In genomic region chr4:185210102-185210981, GRCh38 we compare ENCODE assay signal across 8 cellular contexts. TPM values are rescaled to one million over a fixed set of nuclear protein-coding genes. Genes with fewer than 3 reads are reported as not detected.
DNase-seq lines count a peak whose midpoint lies in the region; ATAC-seq, FAIRE-seq and TF ChIP-seq lines count a peak whose summit lies in the region.

No MANE protein-coding gene starts in this region.

- FAIRE-seq in GM19239 (lab: Jason Lieb, UNC) (peak; percentile 72), bronchial epithelial cell (lab: Jason Lieb, UNC) (no peak)

- H3K27ac ChIP-seq in skeletal muscle tissue (ENCODE audit: low read depth, low read length): peak overlapping the region; percentile 49

- no peak for DNase-seq in BJ (ENCODE audit: low read depth)
- DNase-seq in GM19239 (ENCODE audit: insufficient read length, low spot score): no peak
- peak; percentile 42 for DNase-seq in T-helper 9 cell
- no peak for DNase-seq in bronchial epithelial cell (ENCODE audit: low read depth)
- peak; percentile 37 for DNase-seq in iPS-NIHi7 (ENCODE audit: extremely low spot score)

- ATAC-seq in HG03432 (IDR thresholded peaks at IDR 0.05; ENCODE audit: unreplicated experiment) (peak; percentile 17), HG03565 (IDR thresholded peaks at IDR 0.05; ENCODE audit: unreplicated experiment) (no peak)

- no peaks in the 10 kb centered on the region for H3K27me3 ChIP-seq in BJ (ENCODE audit: control insufficient read depth, insufficient read depth, low read length)
- no peaks in the 10 kb centered on the region for H3K27me3 ChIP-seq in bronchial epithelial cell (ENCODE audit: control insufficient read depth, insufficient read depth, low read length)
- H3K27me3 ChIP-seq in skeletal muscle tissue (ENCODE audit: control insufficient read depth in 3 of 3, insufficient read depth in 3 of 3, low read length in 3 of 3): no peaks in the 10 kb centered on the region

- peaks cover 10 to 22% (median 15%) of the 10 kb centered on the region in 3 donors for H3K4me1 ChIP-seq in skeletal muscle tissue (ENCODE audit: control insufficient read depth in 3 of 3, insufficient read depth in 3 of 3, low read length in 3 of 3)

- H3K9ac ChIP-seq in skeletal muscle tissue (ENCODE audit: low read depth in 1 of 3, low read length in 3 of 3): peak overlapping the region; percentile 51 to 87 (median 83)

- CTCF ChIA-PET in BJ (lab: Yijun Ruan, JAX): interaction anchor here (0.7 to 1.6 kb wide), 3 partner anchors 12 to 388 kb away, joined by 3 to 4 read pairs (median 3); partner anchors contain the start of gene ANKRD37

- no peaks in the 10 kb centered on the region for H3K9me3 ChIP-seq in skeletal muscle tissue (ENCODE audit: control insufficient read depth in 3 of 3, low read length in 3 of 3)

- H3K36me3 ChIP-seq in BJ (ENCODE audit: control insufficient read depth, insufficient read depth, low read length): no peaks in the 10 kb centered on the region
- no peaks in the 10 kb centered on the region for H3K36me3 ChIP-seq in bronchial epithelial cell (ENCODE audit: control insufficient read depth, insufficient read depth, low read length)
- H3K36me3 ChIP-seq in skeletal muscle tissue (ENCODE audit: control insufficient read depth in 3 of 3, insufficient read depth in 3 of 3, low read length in 3 of 3): no peaks in the 10 kb centered on the region

- no peak for TF ChIP-seq CTCF in BJ (IDR thresholded peaks at IDR 0.05; ENCODE audit: insufficient read depth, low read depth, low read length)
- no peak for TF ChIP-seq CTCF in bronchial epithelial cell (IDR thresholded peaks at IDR 0.05; ENCODE audit: insufficient read depth, low read length, severe bottlenecking)

- POLR2A ChIA-PET in BJ (lab: Charles Lee): interaction anchor here (0.6 to 1.1 kb wide), 2 partner anchors 9 to 244 kb away, joined by 3 to 4 read pairs; no protein-coding TSS in a partner anchor

- peak overlapping the region; percentile 55 for H3K4me3 ChIP-seq in BJ (ENCODE audit: low read depth, low read length)
- peak overlapping the region; percentile 47 for H3K4me3 ChIP-seq in bronchial epithelial cell (ENCODE audit: low read depth, low read length)
- peak overlapping the region; percentile 73 to 94 (median 91) for H3K4me3 ChIP-seq in skeletal muscle tissue (ENCODE audit: low read length in 3 of 3)

RNA-seq across cellular contexts. Expression of gene SNX25, which starts 0.9 kb away (rescaled TPM):
- polyA plus RNA-seq in BJ (2011; rRNA removed): 11.7 and 22.5 TPM in 2 replicates
- 30.3 and 50.8 TPM in 2 replicates for polyA minus RNA-seq in BJ (2011; rRNA and poly(A)+ RNA removed)
- total RNA-seq in bronchial epithelial cell: 14.3 and 18.4 TPM in 2 replicates
- 12.5 TPM for total RNA-seq in skeletal muscle tissue

RNA-seq across cellular contexts. Expression of gene CFAP97, which starts 6.5 kb away (rescaled TPM):
- polyA plus RNA-seq in BJ (2011; rRNA removed): 16.4 and 35.3 TPM in 2 replicates
- polyA minus RNA-seq in BJ (2011; rRNA and poly(A)+ RNA removed): 13.1 and 14.3 TPM in 2 replicates
- total RNA-seq in bronchial epithelial cell (30.0 and 32.9 TPM in 2 replicates), skeletal muscle tissue (15.1 TPM)

Comparison
In these comparisons a context has a peak if more than half of its experiments do, and no peak if none do; other contexts are left out.
1. DNase-seq: peak in T-helper 9 cell (single experiment) and iPS-NIHi7 (single experiment); none in BJ (single experiment), GM19239 (single experiment) and bronchial epithelial cell (single experiment).
2. Peak in every context shown above with its lines, with median percentiles within 50 percentile points of each other: H3K4me3 ChIP-seq.